In the genomic region with DNA sequence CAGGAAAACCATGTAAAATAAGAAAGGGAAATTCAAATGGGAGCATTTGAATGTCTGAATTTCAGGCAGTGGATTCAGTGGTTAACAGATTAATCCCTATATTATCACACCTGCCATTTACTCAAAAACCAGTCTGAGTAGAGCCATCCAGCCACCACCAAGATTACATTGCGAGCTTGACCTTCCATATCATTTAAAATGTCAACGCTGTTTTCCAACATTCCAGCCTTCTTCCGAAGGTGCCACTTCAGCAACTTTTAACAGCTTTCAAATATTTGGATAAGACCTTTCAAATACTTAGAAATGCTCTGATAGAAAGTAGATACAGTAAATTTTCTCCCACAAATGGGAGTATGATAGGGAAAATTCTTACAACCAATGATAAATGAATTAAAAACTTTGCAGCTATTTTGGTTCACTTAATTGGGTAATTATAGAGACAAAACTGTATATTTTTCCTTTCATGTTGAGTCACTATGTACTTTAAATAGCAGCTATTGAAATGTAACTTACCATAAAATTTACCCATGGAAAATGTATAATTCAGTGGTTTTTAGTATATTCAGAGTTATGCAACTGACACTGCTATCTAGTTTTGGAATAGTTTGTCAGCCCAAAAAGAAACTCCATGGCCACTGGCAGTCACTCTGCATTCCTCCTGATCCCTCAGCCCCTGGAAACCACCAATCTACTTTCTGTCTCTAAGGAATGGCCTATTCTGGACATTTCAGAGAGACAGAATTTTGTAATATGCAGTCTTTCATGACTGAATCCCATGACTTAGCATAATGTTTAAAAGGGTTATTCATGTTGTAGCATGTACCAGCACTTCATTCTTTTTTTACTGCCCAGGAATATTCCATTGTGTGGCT, we compare ENCODE assay signal across 9 cellular contexts. TPM values are rescaled to one million over a fixed set of nuclear protein-coding genes. Genes with fewer than 3 reads are reported as not detected.
DNase-seq lines count a peak whose midpoint lies in the region; ATAC-seq and TF ChIP-seq lines count a peak whose summit lies in the region.
"Had no signal": no experiment of that assay in that cellular context is flagged by ENCODE, and none has a peak within 500 bp of the region (broad histone marks: within the 10 kb centered on the region; RNA-seq: fewer than 3 reads in every experiment).

No MANE protein-coding gene starts in this region.

- peaks cover 15% of the 10 kb centered on the region for H3K36me3 Mint-ChIP-seq in activated naive CD4-positive, alpha-beta T cell treated with anti-CD3 and anti-CD28 coated beads for 36 hours (ENCODE audit: low read depth)
- peaks cover 30% of the 10 kb centered on the region for H3K36me3 Mint-ChIP-seq in activated naive CD8-positive, alpha-beta T cell treated with anti-CD3 and anti-CD28 coated beads, Interleukin-2, amount 10 ng/mL, durations not matched to agents 7 days and 5 days

- no peak overlapping the region for H3K4me3 ChIP-seq in left ventricle myocardium inferior
- no peak overlapping the region for H3K4me3 ChIP-seq in transverse colon

- H3K9me3 ChIP-seq in left ventricle myocardium inferior (replicated peaks) = no peaks in the 10 kb centered on the region
- H3K9me3 ChIP-seq in transverse colon = no peaks in the 10 kb centered on the region

- no peaks in the 10 kb centered on the region for H3K27me3 ChIP-seq in left ventricle myocardium inferior (ENCODE audit: low read depth)
- H3K27me3 ChIP-seq in transverse colon = no peaks in the 10 kb centered on the region

- no peaks in the 10 kb centered on the region for H3K27me3 Mint-ChIP-seq in activated naive CD4-positive, alpha-beta T cell treated with anti-CD3 and anti-CD28 coated beads for 36 hours (ENCODE audit: low read depth)
- H3K27me3 Mint-ChIP-seq in activated naive CD8-positive, alpha-beta T cell treated with anti-CD3 and anti-CD28 coated beads, Interleukin-2, amount 10 ng/mL, durations not matched to agents 7 days and 5 days = no peaks in the 10 kb centered on the region

- no peak for TF ChIP-seq POLR2A in transverse colon (IDR thresholded peaks at IDR 0.05)

- peaks cover 89% of the 10 kb centered on the region for H3K4me1 Mint-ChIP-seq in activated naive CD4-positive, alpha-beta T cell treated with anti-CD3 and anti-CD28 coated beads for 36 hours (ENCODE audit: low read depth)
- peaks cover 62% of the 10 kb centered on the region for H3K4me1 Mint-ChIP-seq in activated naive CD8-positive, alpha-beta T cell treated with anti-CD3 and anti-CD28 coated beads, Interleukin-2, amount 10 ng/mL, durations not matched to agents 7 days and 5 days

- H3K36me3 ChIP-seq in left ventricle myocardium inferior (no peaks in the 10 kb centered on the region), transverse colon (no peaks in the 10 kb centered on the region)

- WGBS in transverse colon (ENCODE audit: low coverage in 1 of 2), 2 donors = 29 to 41% methylated on average over 2 to 3 of the region's 3 CpGs

- intact Hi-C loops in activated naive CD4-positive, alpha-beta T cell treated with anti-CD3 and anti-CD28 coated beads for 36 hours (cut with micrococcal nuclease) = loop anchor here (5.0 kb wide), 1 partner anchor 310 kb away; no protein-coding TSS in a partner anchor
- intact Hi-C loops in left ventricle myocardium inferior (cut with micrococcal nuclease) (loop anchor here (10.0 kb wide), 1 partner anchor 93 kb away; no protein-coding TSS in a partner anchor), transverse colon (cut with DNase I; ENCODE audit: low total_unique reads) (no loop called here)

- peak overlapping the region; percentile 78 for H3K27ac Mint-ChIP-seq in activated naive CD4-positive, alpha-beta T cell treated with anti-CD3 and anti-CD28 coated beads for 36 hours
- peak overlapping the region; percentile 19 for H3K27ac Mint-ChIP-seq in activated naive CD8-positive, alpha-beta T cell treated with anti-CD3 and anti-CD28 coated beads, Interleukin-2, amount 10 ng/mL, durations not matched to agents 7 days and 5 days

- POLR2A ChIA-PET in activated naive CD8-positive, alpha-beta T cell treated with anti-CD3 and anti-CD28 coated beads, Interleukin-2, amount 10 ng/mL, durations not matched to agents 7 days and 5 days (lab: Charles Lee) = interaction anchor here (0.7 kb wide), 1 partner anchor 12 kb away, joined by 3 read pairs; no protein-coding TSS in a partner anchor

- in situ Hi-C loops in transverse colon (cut with MboI; ENCODE audit: low pct_ligation_motif_present in 1 of 4, low pct_unique_long_range_greater_than_20kb in 1 of 4, low sequenced_read_pairs in 3 of 4) = loop anchor here in 1 of 4 donors (10.0 kb wide), 1 partner anchor 177 kb away; no protein-coding TSS in a partner anchor

- CTCF ChIA-PET in activated naive CD4-positive, alpha-beta T cell treated with anti-CD3 and anti-CD28 coated beads for 36 hours (lab: Charles Lee) = interaction anchor here (0.9 to 1.1 kb wide), 3 partner anchors 10 to 245 kb away, joined by 3 to 4 read pairs (median 3); no protein-coding TSS in a partner anchor

- no peak for TF ChIP-seq EP300 in transverse colon (IDR thresholded peaks at IDR 0.05; ENCODE audit: low read depth)

- H3K4me3 Mint-ChIP-seq in activated naive CD4-positive, alpha-beta T cell treated with anti-CD3 and anti-CD28 coated beads for 36 hours = peak overlapping the region; percentile 32
- H3K4me3 Mint-ChIP-seq in activated naive CD8-positive, alpha-beta T cell treated with anti-CD3 and anti-CD28 coated beads, Interleukin-2, amount 10 ng/mL, durations not matched to agents 7 days and 5 days = no peak overlapping the region

- no peak for DNase-seq in activated naive CD4-positive, alpha-beta T cell treated with anti-CD3 and anti-CD28 coated beads for 36 hours
- DNase-seq in activated naive CD4-positive, alpha-beta T cell treated with anti-CD3 and anti-CD28 coated beads, Interleukin-2, amount 50 U/mL, for 16 hours = no peak
- no peak for DNase-seq in activated naive CD8-positive, alpha-beta T cell treated with anti-CD3 and anti-CD28 coated beads, Interleukin-2, amount 10 ng/mL, durations not matched to agents 7 days and 5 days
- DNase-seq in left ventricle myocardium inferior (no peak), transverse colon (no peak), NCI-H187 treated with DMSO at 0.1 percent for 48 hours (lab: John Stamatoyannopoulos, UW) (no peak)
- DNase-seq in activated effector memory CD4-positive, alpha-beta T cell treated with anti-CD3 and anti-CD28 coated beads, Interleukin-2, amount 50 U/mL, for 16 hours = no peak
- DNase-seq: NCI-H446 treated with DMSO at 0.1 percent for 48 hours had no signal

- peaks cover 90% of the 10 kb centered on the region for H3K4me1 ChIP-seq in left ventricle myocardium inferior
- H3K4me1 ChIP-seq in transverse colon = peaks cover 47 to 89% (median 68%) of the 10 kb centered on the region in 4 donors

- H3K9me3 Mint-ChIP-seq in activated naive CD4-positive, alpha-beta T cell treated with anti-CD3 and anti-CD28 coated beads for 36 hours = no peaks in the 10 kb centered on the region
- no peaks in the 10 kb centered on the region for H3K9me3 Mint-ChIP-seq in activated naive CD8-positive, alpha-beta T cell treated with anti-CD3 and anti-CD28 coated beads, Interleukin-2, amount 10 ng/mL, durations not matched to agents 7 days and 5 days

- H3K27ac ChIP-seq in left ventricle myocardium inferior (replicated peaks) = peak overlapping the region; percentile 80
- H3K27ac ChIP-seq in transverse colon = peak overlapping the region; percentile 48 to 84 (median 70)

- TF ChIP-seq CTCF in left ventricle myocardium inferior (IDR thresholded peaks at IDR 0.05; ENCODE audit: borderline replicate concordance) (no peak), transverse colon (IDR thresholded peaks at IDR 0.05) (no peak)

- ATAC-seq in activated naive CD8-positive, alpha-beta T cell treated with anti-CD3 and anti-CD28 coated beads, Interleukin-2, amount 10 ng/mL, durations not matched to agents 7 days and 5 days (ENCODE audit: low read depth) = no peak
- ATAC-seq in GM18519 (IDR thresholded peaks at IDR 0.05; ENCODE audit: low FRiP score, unreplicated experiment) = no peak

RNA-seq across cellular contexts. Expression of a gene that starts 21.6 kb away (rescaled TPM):
- total RNA-seq in activated naive CD4-positive, alpha-beta T cell treated with anti-CD3 and anti-CD28 coated beads for 36 hours = 100 to 1,000 TPM; 229 to 230 TPM
- 100 to 1,000 TPM; 235 to 257 TPM for total RNA-seq in activated naive CD8-positive, alpha-beta T cell treated with anti-CD3 and anti-CD28 coated beads, Interleukin-2, amount 10 ng/mL, durations not matched to agents 7 days and 5 days
- total RNA-seq in left ventricle myocardium inferior = 242 TPM
- 100 to 1,000 TPM; 149 to 430 (median 319) TPM for total RNA-seq in transverse colon
